In the genomic region with DNA sequence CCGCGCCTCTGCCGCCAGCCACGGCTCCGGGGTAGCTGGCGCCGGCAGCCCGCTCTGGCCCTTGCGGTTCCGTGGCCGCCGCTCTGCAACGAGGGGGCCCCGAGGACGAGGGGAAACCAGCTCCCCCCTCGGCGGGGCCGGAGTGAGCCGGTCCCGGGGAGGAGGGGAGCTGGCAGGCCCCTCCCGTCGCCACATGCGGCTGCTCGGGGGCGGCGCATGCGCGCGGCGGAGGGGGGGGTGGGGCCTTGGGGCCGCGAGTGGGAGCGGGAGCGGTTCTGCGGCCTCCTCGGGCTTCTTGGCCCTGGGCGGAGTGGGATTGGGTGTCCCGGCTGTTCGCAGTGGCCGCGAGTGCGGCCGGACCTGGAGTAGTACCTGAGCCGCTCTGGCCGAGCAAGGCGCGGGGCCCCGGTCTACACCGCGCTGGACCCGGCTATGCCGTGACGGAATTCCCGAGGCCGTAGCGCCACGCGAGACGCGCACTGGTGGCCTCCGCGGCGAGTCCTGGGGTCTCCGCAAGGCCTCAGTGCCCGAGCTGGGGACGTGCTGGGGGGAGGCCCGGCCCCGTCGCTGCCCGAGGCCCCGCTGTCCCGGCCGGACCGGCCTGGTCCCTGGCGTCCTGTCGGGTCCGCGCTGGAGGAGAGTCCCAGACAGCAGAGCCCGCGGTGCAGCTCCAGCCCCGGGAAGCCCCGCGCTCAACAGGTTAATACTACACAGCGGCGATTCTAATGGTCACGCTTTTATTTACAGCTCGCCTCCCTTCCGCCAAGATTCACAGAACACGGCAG, we compare ENCODE assay signal across 1 cellular context.
A peak's percentile ranks its signal among the peaks of the same experiment; 100 is the strongest.
TF ChIP-seq lines count a peak whose summit lies in the region.

No MANE protein-coding gene starts in this region.

TF ChIP-seq in GM12878, 131 proteins besides CTCF, POLR2A, EP300 and RAD21 (continued from another document):
- no peak for TF ChIP-seq ZBTB33 (IDR thresholded peaks at IDR 0.05)
- no peak for TF ChIP-seq MAX (IDR thresholded peaks at IDR 0.05; ENCODE audit: low read depth, low read length)
- no peak for TF ChIP-seq WRNIP1 (IDR thresholded peaks at IDR 0.05; ENCODE audit: borderline replicate concordance, low read depth, low read length)
- TF ChIP-seq PML (IDR thresholded peaks at IDR 0.05; ENCODE audit: low read length), result peak; percentile 73; the same call in 1 of the 2 replicates
- TF ChIP-seq, protein P1, sequence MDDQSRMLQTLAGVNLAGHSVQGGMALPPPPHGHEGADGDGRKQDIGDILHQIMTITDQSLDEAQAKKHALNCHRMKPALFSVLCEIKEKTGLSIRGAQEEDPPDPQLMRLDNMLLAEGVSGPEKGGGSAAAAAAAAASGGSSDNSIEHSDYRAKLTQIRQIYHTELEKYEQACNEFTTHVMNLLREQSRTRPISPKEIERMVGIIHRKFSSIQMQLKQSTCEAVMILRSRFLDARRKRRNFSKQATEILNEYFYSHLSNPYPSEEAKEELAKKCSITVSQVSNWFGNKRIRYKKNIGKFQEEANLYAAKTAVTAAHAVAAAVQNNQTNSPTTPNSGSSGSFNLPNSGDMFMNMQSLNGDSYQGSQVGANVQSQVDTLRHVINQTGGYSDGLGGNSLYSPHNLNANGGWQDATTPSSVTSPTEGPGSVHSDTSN (IDR thresholded peaks at IDR 0.05; ENCODE audit: insufficient replicate concordance, low read depth, low read length), result no peak
- peak; percentile 100 for TF ChIP-seq JUND (IDR thresholded peaks at IDR 0.05; ENCODE audit: low read depth, low read length)
- no peak for TF ChIP-seq TCF3 (IDR thresholded peaks at IDR 0.05; ENCODE audit: borderline replicate concordance, insufficient read depth, low read depth, low read length)
- TF ChIP-seq SMAD1 (IDR thresholded peaks at IDR 0.05; ENCODE audit: low read depth, partially characterized antibody), result no peak
- TF ChIP-seq HCFC1 (IDR thresholded peaks at IDR 0.05; ENCODE audit: low read length), result no peak
- TF ChIP-seq FOS (IDR thresholded peaks at IDR 0.05; ENCODE audit: borderline replicate concordance, extremely low read depth, insufficient read length), result no peak
- TF ChIP-seq MLLT1 (IDR thresholded peaks at IDR 0.05), result no peak
- TF ChIP-seq, protein P2, sequence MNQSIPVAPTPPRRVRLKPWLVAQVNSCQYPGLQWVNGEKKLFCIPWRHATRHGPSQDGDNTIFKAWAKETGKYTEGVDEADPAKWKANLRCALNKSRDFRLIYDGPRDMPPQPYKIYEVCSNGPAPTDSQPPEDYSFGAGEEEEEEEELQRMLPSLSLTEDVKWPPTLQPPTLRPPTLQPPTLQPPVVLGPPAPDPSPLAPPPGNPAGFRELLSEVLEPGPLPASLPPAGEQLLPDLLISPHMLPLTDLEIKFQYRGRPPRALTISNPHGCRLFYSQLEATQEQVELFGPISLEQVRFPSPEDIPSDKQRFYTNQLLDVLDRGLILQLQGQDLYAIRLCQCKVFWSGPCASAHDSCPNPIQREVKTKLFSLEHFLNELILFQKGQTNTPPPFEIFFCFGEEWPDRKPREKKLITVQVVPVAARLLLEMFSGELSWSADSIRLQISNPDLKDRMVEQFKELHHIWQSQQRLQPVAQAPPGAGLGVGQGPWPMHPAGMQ (IDR thresholded peaks at IDR 0.05; ENCODE audit: borderline replicate concordance), result no peak
- peak; percentile 37; the same call in 1 of the 2 replicates for TF ChIP-seq E2F4 (IDR thresholded peaks at IDR 0.05; ENCODE audit: low read depth, low read length)
- TF ChIP-seq HDGF (IDR thresholded peaks at IDR 0.05), result no peak
- TF ChIP-seq HDAC2 (IDR thresholded peaks at IDR 0.05), result no peak
- TF ChIP-seq MYC (IDR thresholded peaks at IDR 0.05; ENCODE audit: insufficient read depth, insufficient read length, insufficient replicate concordance, low read length, severe bottlenecking), result no peak
- TF ChIP-seq STAT1 (conservative IDR thresholded peaks at IDR 0.05), result 0 out of 2 replicates have a peak, but pooled peaks have one; percentile 79
- peak; percentile 97 to 100 for TF ChIP-seq BHLHE40 (IDR thresholded peaks at IDR 0.05; ENCODE audit: borderline replicate concordance in 1 of 2, low read depth in 2 of 2, low read length in 1 of 2)
- no peak for TF ChIP-seq BMI1 (IDR thresholded peaks at IDR 0.05; ENCODE audit: borderline replicate concordance)
TF ChIP-seq in GM12878: peak in this region for 43.
